Comparison of ENCODE assay signal across 8 cellular contexts in genomic region chr10:91798736-91799579, GRCh38. TPM values are rescaled to one million over a fixed set of nuclear protein-coding genes. Genes with fewer than 3 reads are reported as not detected.
DNase-seq lines count a peak whose midpoint lies in the region; ATAC-seq and FAIRE-seq lines count a peak whose summit lies in the region.

No MANE protein-coding gene starts in this region.

- no peaks in the 10 kb centered on the region for H3K9me3 ChIP-seq in CD8-positive, alpha-beta memory T cell (ENCODE audit: low read length)
- no peaks in the 10 kb centered on the region for H3K9me3 ChIP-seq in right cardiac atrium (ENCODE audit: control insufficient read depth, low read length)

- peak overlapping the region; percentile 95 to 99 (median 97) for H3K4me3 Mint-ChIP-seq in CD8-positive, alpha-beta memory T cell

- H3K36me3 ChIP-seq in CD8-positive, alpha-beta memory T cell (ENCODE audit: insufficient read depth, low read length): no peaks in the 10 kb centered on the region

- ATAC-seq in HG03280 (IDR thresholded peaks at IDR 0.05; ENCODE audit: unreplicated experiment) (peak; percentile 24), right cardiac atrium (peak; percentile 5 to 42), GM18858 (IDR thresholded peaks at IDR 0.05; ENCODE audit: unreplicated experiment) (no peak)

- H3K27ac ChIP-seq in CD8-positive, alpha-beta memory T cell (ENCODE audit: low read depth, low read length): peak overlapping the region; percentile 82
- H3K27ac ChIP-seq in right cardiac atrium (ENCODE audit: low read length): peak overlapping the region; percentile 82

- H3K36me3 Mint-ChIP-seq in CD8-positive, alpha-beta memory T cell: peaks cover 0 to 52% (median 8%) of the 10 kb centered on the region in 3 donors

- H3K4me1 ChIP-seq in CD8-positive, alpha-beta memory T cell (ENCODE audit: insufficient read depth, low read length): peaks cover 35% of the 10 kb centered on the region
- peaks cover 8% of the 10 kb centered on the region for H3K4me1 ChIP-seq in right cardiac atrium (ENCODE audit: control insufficient read depth, insufficient read depth, low read length)

- H3K4me3 ChIP-seq in CD8-positive, alpha-beta memory T cell (ENCODE audit: low read length): peak overlapping the region; percentile 71
- H3K4me3 ChIP-seq in right cardiac atrium (ENCODE audit: low read length): peak overlapping the region; percentile 70

- under 1% methylated on average over 40 of the region's 40 CpGs for WGBS in right cardiac atrium

- POLR2A ChIA-PET in CD8-positive, alpha-beta memory T cell (lab: Charles Lee): interaction anchor here (0.7 to 2.2 kb wide), 7 partner anchors 15 to 635 kb away, joined by 3 to 25 read pairs (median 5); partner anchors contain the start of genes BTAF1 and FGFBP3

- peaks cover 67 to 82% (median 79%) of the 10 kb centered on the region in 3 donors for H3K4me1 Mint-ChIP-seq in CD8-positive, alpha-beta memory T cell

- CTCF ChIA-PET in CD8-positive, alpha-beta memory T cell (lab: Charles Lee): interaction anchor here (1.0 to 2.3 kb wide), 5 partner anchors 9 to 125 kb away, joined by 3 to 6 read pairs (median 3); partner anchors contain the start of gene BTAF1

- FAIRE-seq in GM19239 (lab: Jason Lieb, UNC): peak; percentile 77

- intact Hi-C loops in right cardiac atrium (cut with DNase I): no loop called here

- peak overlapping the region; percentile 96 to 99 (median 98) for H3K27ac Mint-ChIP-seq in CD8-positive, alpha-beta memory T cell

- no peaks in the 10 kb centered on the region for H3K27me3 ChIP-seq in CD8-positive, alpha-beta memory T cell (ENCODE audit: insufficient read depth, low read length, poor library complexity, severe bottlenecking)
- no peaks in the 10 kb centered on the region for H3K27me3 ChIP-seq in right cardiac atrium (ENCODE audit: control insufficient read depth, insufficient read depth)

- no peaks in the 10 kb centered on the region for H3K9me3 Mint-ChIP-seq in CD8-positive, alpha-beta memory T cell

- DNase-seq in CD8-positive, alpha-beta memory T cell: peak in 3 of 5 donors; percentile 47 to 79 (median 72)
- DNase-seq in GM19239 (ENCODE audit: insufficient read length, low spot score) (peak; percentile 19), RPMI8226 (peak; percentile 53), amniotic epithelial cell (ENCODE audit: low read depth) (peak; percentile 38), right cardiac atrium (peak in 1 of 3 donors; percentile 53), renal cortical epithelial cell (ENCODE audit: low read depth) (peak; percentile 66)

- H3K27me3 Mint-ChIP-seq in CD8-positive, alpha-beta memory T cell: peaks cover 0 to 5% of the 10 kb centered on the region in 2 donors

RNA-seq across cellular contexts. Expression of gene TNKS2, which starts 0.7 kb away (rescaled TPM):
- total RNA-seq in CD8-positive, alpha-beta memory T cell: 10 to 100 TPM; 27.3 to 29.2 TPM
- polyA plus RNA-seq in CD8-positive, alpha-beta memory T cell: 31.5 TPM
- total RNA-seq in right cardiac atrium (10 to 100 TPM; 18.0 to 21.4 (median 19.9) TPM), renal cortical epithelial cell (57.5 and 70.9 TPM in 2 replicates)
- polyA plus RNA-seq in right cardiac atrium: 6.1 TPM
